Comparison of ENCODE assay signal across 9 cellular contexts in genomic region chr21:33412832-33413519, GRCh38. TPM values are rescaled to one million over a fixed set of nuclear protein-coding genes. Genes with fewer than 3 reads are reported as not detected.
A peak's percentile ranks its signal among the peaks of the same experiment; 100 is the strongest.
DNase-seq lines count a peak whose midpoint lies in the region; ATAC-seq, FAIRE-seq and TF ChIP-seq lines count a peak whose summit lies in the region.
"Had no signal": no experiment of that assay in that cellular context is flagged by ENCODE, and none has a peak within 500 bp of the region (broad histone marks: within the 10 kb centered on the region; RNA-seq: fewer than 3 reads in every experiment).

No MANE protein-coding gene starts in this region.

- no peak for FAIRE-seq in pancreas (lab: Jason Lieb, UNC)

- intact Hi-C loops in pancreas (cut with DNase I) (no loop called here), cardiac septum (cut with DNase I) (no loop called here)

- peak overlapping the region in 3 of 4 donors; percentile 7 to 66 (median 57) for H3K27ac ChIP-seq in pancreas

- peaks cover 0 to 23% (median 17%) of the 10 kb centered on the region in 3 donors for H3K4me1 ChIP-seq in pancreas
- H3K4me1 ChIP-seq: prostate gland had no signal

- no peaks in the 10 kb centered on the region for H3K9me3 ChIP-seq in pancreas
- H3K9me3 ChIP-seq: prostate gland had no signal

- DNase-seq in GM13977 (ENCODE audit: low spot score) (peak; percentile 37), chondrocyte (ENCODE audit: low spot score) (no peak), pancreas (peak in 1 of 6 donors; percentile 26), cardiac septum (ENCODE audit: low spot score) (no peak), superior temporal gyrus (ENCODE audit: extremely low spot score) (no peak), activated gamma-delta T cell (lab: John Stamatoyannopoulos, UW) (no peak)

- H3K4me3 Mint-ChIP-seq in chondrocyte (ENCODE audit: unreplicated experiment), result no peak overlapping the region

- H3K27me3 Mint-ChIP-seq in chondrocyte (ENCODE audit: low read depth), result no peaks in the 10 kb centered on the region

- peaks cover 26% of the 10 kb centered on the region for H3K4me1 Mint-ChIP-seq in chondrocyte (ENCODE audit: low read depth)

- H3K27me3 ChIP-seq in pancreas, result no peaks in the 10 kb centered on the region

- H3K4me3 ChIP-seq in pancreas, result no peak overlapping the region
- H3K4me3 ChIP-seq: prostate gland had no signal

- peak overlapping the region; percentile 69 for H3K27ac Mint-ChIP-seq in chondrocyte (ENCODE audit: unreplicated experiment)

- H3K9me3 Mint-ChIP-seq in chondrocyte (ENCODE audit: low read depth), result no peaks in the 10 kb centered on the region

- ATAC-seq in HG02981 (IDR thresholded peaks at IDR 0.05; ENCODE audit: unreplicated experiment), result peak; percentile 78
- peak; percentile 20 to 77 (median 64) for ATAC-seq in pancreas
- ATAC-seq in GM18517 (IDR thresholded peaks at IDR 0.05; ENCODE audit: unreplicated experiment), result no peak

- in situ Hi-C loops in GM13977 (cut with MboI; ENCODE audit: low pct_unique_long_range_greater_than_20kb, low sequenced_read_pairs, unreplicated experiment), result no loop called here

- H3K36me3 Mint-ChIP-seq in chondrocyte (ENCODE audit: low read depth), result peaks cover 3% of the 10 kb centered on the region

- H3K36me3 ChIP-seq in pancreas, result peaks cover 0 to 6% (median 0%) of the 10 kb centered on the region in 3 donors
- H3K36me3 ChIP-seq: prostate gland had no signal

- WGBS in pancreas, 2 donors, result 23 to 27% methylated on average over 9 of the region's 9 CpGs

- TF ChIP-seq CTCF in GM13977 (IDR thresholded peaks at IDR 0.05; ENCODE audit: extremely low read depth, insufficient read depth, missing control alignments) (no peak), chondrocyte (IDR thresholded peaks at IDR 0.05) (no peak), pancreas (IDR thresholded peaks at IDR 0.05) (no peak)

RNA-seq across cellular contexts. Expression of gene IFNGR2, which starts 9.8 kb away (rescaled TPM):
- total RNA-seq in chondrocyte (58.1 to 58.4 TPM (median 58.3 TPM) in 3 replicates), pancreas (10 to 100 TPM; 10.1 to 56.5 (median 15.2) TPM), cardiac septum (37.0 TPM)
- polyA plus RNA-seq in pancreas, result 10 to 100 TPM; 23.6 to 31.4 TPM
